Comparison of ENCODE assay signal across 11 cellular contexts in the genomic region with DNA sequence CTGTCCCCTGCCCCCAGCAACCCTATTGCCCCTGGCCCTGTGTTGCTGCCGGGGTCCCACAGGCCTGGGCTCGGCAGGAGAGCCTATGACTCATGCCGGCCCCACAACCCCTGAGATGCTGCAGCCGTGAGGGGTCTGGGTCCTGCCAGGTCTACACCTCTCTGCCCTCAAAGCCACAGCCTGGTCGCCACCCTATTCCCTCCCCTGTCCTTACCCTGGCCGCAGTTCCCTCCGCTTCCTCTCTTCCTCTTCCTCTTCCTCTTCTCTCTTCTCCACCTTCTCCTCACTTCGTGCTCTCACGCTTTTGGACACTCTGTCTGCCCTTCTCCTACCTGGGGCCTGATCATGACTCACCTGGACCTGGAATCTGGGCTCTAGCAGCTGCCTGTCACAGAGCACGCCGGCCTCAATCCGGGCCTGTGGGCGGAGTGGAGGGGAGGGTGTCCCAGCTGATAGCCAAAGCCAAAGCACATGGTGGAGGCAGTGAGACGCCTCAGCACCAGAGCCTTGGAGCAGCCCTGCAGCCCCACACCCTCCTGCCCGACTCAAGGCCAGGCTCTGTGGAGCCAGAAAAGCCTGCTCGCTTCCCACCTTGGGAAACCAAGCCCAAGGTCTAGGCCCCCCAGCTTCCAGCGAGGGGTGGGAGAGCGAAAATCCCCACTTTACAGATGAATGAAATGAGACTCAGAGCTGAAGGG. TPM values are rescaled to one million over a fixed set of nuclear protein-coding genes. Genes with fewer than 3 reads are reported as not detected.
A peak's percentile ranks its signal among the peaks of the same experiment; 100 is the strongest.
DNase-seq lines count a peak whose midpoint lies in the region; ATAC-seq and TF ChIP-seq lines count a peak whose summit lies in the region.
"Had no signal": no experiment of that assay in that cellular context is flagged by ENCODE, and none has a peak within 500 bp of the region (broad histone marks: within the 10 kb centered on the region; RNA-seq: fewer than 3 reads in every experiment).

No MANE protein-coding gene starts in this region.

- H3K27me3 Mint-ChIP-seq in Caco-2 (ENCODE audit: insufficient read depth, unreplicated experiment) = no peaks in the 10 kb centered on the region
- peaks cover under 1% of the 10 kb centered on the region for H3K27me3 Mint-ChIP-seq in neural progenitor cell (ENCODE audit: insufficient read depth, low read depth)

- CTCF ChIA-PET in Caco-2 (lab: Charles Lee) = interaction anchor here (0.6 to 1.1 kb wide), 2 partner anchors 9 to 16 kb away, joined by 4 read pairs; no protein-coding TSS in a partner anchor
- CTCF ChIA-PET in PC-3 (lab: Charles Lee) = no interaction called here

- POLR2A ChIA-PET in Caco-2 (lab: Charles Lee) (interaction anchor here (0.9 kb wide), 1 partner anchor 24 kb away, joined by 4 read pairs; no protein-coding TSS in a partner anchor), PC-3 (lab: Charles Lee; ENCODE audit: unreplicated experiment) (no interaction called here)

- no peaks in the 10 kb centered on the region for H3F3A ChIP-seq in PC-3 (ENCODE audit: low read length, unreplicated experiment)
- H3F3A ChIP-seq in neural progenitor cell (ENCODE audit: low read depth) = peaks cover 8% of the 10 kb centered on the region

- H3K9me3 ChIP-seq in Caco-2 (no peaks in the 10 kb centered on the region), PC-3 (ENCODE audit: low read length) (no peaks in the 10 kb centered on the region), neural progenitor cell (ENCODE audit: low read depth) (no peaks in the 10 kb centered on the region), prostate gland (no peaks in the 10 kb centered on the region)

- peak overlapping the region; percentile 65 for H3K4me3 Mint-ChIP-seq in Caco-2 (ENCODE audit: unreplicated experiment)
- H3K4me3 Mint-ChIP-seq in neural progenitor cell = no peak overlapping the region

- TF ChIP-seq CTCF in Caco-2 (IDR thresholded peaks at IDR 0.05; ENCODE audit: insufficient read depth in 1 of 2, low read depth in 1 of 2, low read length in 1 of 2, severe bottlenecking in 1 of 2, unreplicated experiment in 1 of 2) (no peak), PC-3 (conservative IDR thresholded peaks at IDR 0.05; ENCODE audit: low read depth, low read length) (no peak), fibroblast of mammary gland (conservative IDR thresholded peaks at IDR 0.05; ENCODE audit: control insufficient read depth, insufficient read depth, low read depth, low read length) (no peak), neural progenitor cell (IDR thresholded peaks at IDR 0.05) (no peak), prostate gland (IDR thresholded peaks at IDR 0.05) (no peak)

- H3K4me1 Mint-ChIP-seq in Caco-2 (ENCODE audit: low read depth, unreplicated experiment) (peaks cover 44% of the 10 kb centered on the region), neural progenitor cell (peaks cover 31% of the 10 kb centered on the region)

- H3K9ac ChIP-seq in PC-3 (ENCODE audit: low read length) (no peak overlapping the region), neural progenitor cell (no peak overlapping the region)

- ATAC-seq in PC-3 (peak; percentile 31), HG02571 (IDR thresholded peaks at IDR 0.05; ENCODE audit: unreplicated experiment) (no peak)

- peak overlapping the region; percentile 92 for H3K27ac Mint-ChIP-seq in Caco-2 (ENCODE audit: unreplicated experiment)
- H3K27ac Mint-ChIP-seq in neural progenitor cell = peak overlapping the region; percentile 39

- no peaks in the 10 kb centered on the region for H3K27me3 ChIP-seq in Caco-2 (replicated peaks; ENCODE audit: control insufficient read depth, insufficient read depth, low read length)
- H3K27me3 ChIP-seq in PC-3 (ENCODE audit: low read length) = no peaks in the 10 kb centered on the region
- H3K27me3 ChIP-seq in neural progenitor cell = no peaks in the 10 kb centered on the region
- peaks cover 2% of the 10 kb centered on the region for H3K27me3 ChIP-seq in prostate gland (replicated peaks; ENCODE audit: insufficient read depth)

- peaks cover 54% of the 10 kb centered on the region for H3K4me1 ChIP-seq in Caco-2
- H3K4me1 ChIP-seq in PC-3 (ENCODE audit: insufficient read depth, low read length) = peaks cover 16% of the 10 kb centered on the region
- peaks cover 22% of the 10 kb centered on the region for H3K4me1 ChIP-seq in neural progenitor cell
- H3K4me1 ChIP-seq in prostate gland (replicated peaks) = no peaks in the 10 kb centered on the region

- H3K4me2 ChIP-seq in PC-3 (ENCODE audit: low read length) = no peak overlapping the region
- H3K4me2 ChIP-seq in neural progenitor cell = no peak overlapping the region

- H3K9me3 Mint-ChIP-seq in Caco-2 (ENCODE audit: unreplicated experiment) (no peaks in the 10 kb centered on the region), neural progenitor cell (no peaks in the 10 kb centered on the region)

- DNase-seq in Caco-2 (peak; percentile 81 to 82), PC-3 (peak; percentile 53), fibroblast of mammary gland (ENCODE audit: low read depth) (peak; percentile 65), neural progenitor cell (ENCODE audit: low spot score) (no peak), germinal center (ENCODE audit: low spot score) (no peak), prostate gland (ENCODE audit: low spot score) (no peak), HT-29 (ENCODE audit: low spot score) (no peak)
- DNase-seq: cerebellar nuclear complex, COR-L47, NCI-H526 treated with DMSO at 0.1 percent for 48 hours had no signal

- BruUV-seq in Caco-2 (replicated peaks; lab: Mats Ljungman, UMichigan) = no TSS peak
- no TSS peak for BruUV-seq in PC-3 (replicated peaks; lab: Mats Ljungman, UMichigan)

- no peaks in the 10 kb centered on the region for H3K79me2 ChIP-seq in PC-3 (ENCODE audit: low read length)
- H3K79me2 ChIP-seq in neural progenitor cell (ENCODE audit: low read depth) = no peaks in the 10 kb centered on the region

- no peak for TF ChIP-seq POLR2A in prostate gland (IDR thresholded peaks at IDR 0.05)

- H3K36me3 Mint-ChIP-seq in Caco-2 (ENCODE audit: insufficient read depth, unreplicated experiment) (peaks cover 6% of the 10 kb centered on the region), neural progenitor cell (no peaks in the 10 kb centered on the region)

- H3K27ac ChIP-seq in PC-3 (ENCODE audit: low read length) (peak overlapping the region; percentile 24; the same call in 1 of the 2 replicates), neural progenitor cell (no peak overlapping the region), prostate gland (no peak overlapping the region)

- no peaks in the 10 kb centered on the region for H3K9me2 ChIP-seq in PC-3 (replicated peaks; ENCODE audit: low read length)

- no peaks in the 10 kb centered on the region for H3K36me3 ChIP-seq in Caco-2 (ENCODE audit: control insufficient read depth, insufficient read depth, low read length)
- no peaks in the 10 kb centered on the region for H3K36me3 ChIP-seq in PC-3 (ENCODE audit: low read depth, low read length)
- H3K36me3 ChIP-seq in neural progenitor cell = no peaks in the 10 kb centered on the region
- H3K36me3 ChIP-seq in prostate gland = no peaks in the 10 kb centered on the region

- 56% methylated on average over 17 of the region's 18 CpGs for WGBS in prostate gland

- no peak overlapping the region for H2AFZ ChIP-seq in PC-3 (ENCODE audit: low read length)
- no peak overlapping the region for H2AFZ ChIP-seq in neural progenitor cell (replicated peaks)

- intact Hi-C loops in Caco-2 (cut with micrococcal nuclease; ENCODE audit: unreplicated experiment) = loop anchor here (2.0 to 5.0 kb wide), 2 partner anchors 22 to 56 kb away; no protein-coding TSS in a partner anchor
- intact Hi-C loops in PC-3 (cut with micrococcal nuclease) = no loop called here
- intact Hi-C loops in prostate gland (cut with DNase I) = no loop called here

- H4K20me1 ChIP-seq in PC-3 (ENCODE audit: low read length) = no peaks in the 10 kb centered on the region
- no peaks in the 10 kb centered on the region for H4K20me1 ChIP-seq in neural progenitor cell (ENCODE audit: low read depth)

- H3K4me3 ChIP-seq in Caco-2 (ENCODE audit: low read depth, low read length) (no peak overlapping the region), PC-3 (ENCODE audit: low read length) (no peak overlapping the region), fibroblast of mammary gland (ENCODE audit: control insufficient read depth, low read depth, low read length) (no peak overlapping the region), neural progenitor cell (no peak overlapping the region), prostate gland (no peak overlapping the region)

RNA-seq across cellular contexts. Expression of a gene that starts 26.8 kb away (rescaled TPM):
- total RNA-seq in Caco-2 (2022) (5.8 and 8.2 TPM in 2 replicates), PC-3 (2014; rRNA removed) (not detected in 2 replicates), neural progenitor cell (ENCODE audit: low replicate concordance) (not detected in 2 replicates), prostate gland (10 to 100 TPM; 11.0 to 36.4 TPM)
- not detected in 2 replicates for total RNA-seq in HT-29 (2014; rRNA removed; shearing (Covaris generic))

RNA-seq across cellular contexts. Expression of a gene that starts 42.4 kb away (rescaled TPM):
- 5.9 and 7.2 TPM in 2 replicates for total RNA-seq in Caco-2 (2022)
- total RNA-seq in PC-3 (2014; rRNA removed) = 0.12 and 0.66 TPM in 2 replicates
- 8.9 and 16.6 TPM in 2 replicates for total RNA-seq in neural progenitor cell (ENCODE audit: low replicate concordance)
- 100 to 1,000 TPM in 1 of 2 donors, 10 to 100 TPM in 1; 14.5 to 161 TPM for total RNA-seq in prostate gland
- total RNA-seq in HT-29 (2014; rRNA removed; shearing (Covaris generic)) = 1.1 TPM in 1 of 2 replicates, not detected in the other

RNA-seq across cellular contexts. Expression of a gene that starts 53.4 kb away (rescaled TPM):
- total RNA-seq in Caco-2 (2022) (0.29 and 0.65 TPM in 2 replicates), PC-3 (2014; rRNA removed) (not detected in 2 replicates), neural progenitor cell (ENCODE audit: low replicate concordance) (not detected in 2 replicates), prostate gland (1 to 10 TPM in 1 of 2 donors, not detected in 1; 3.2 TPM)
- 3.9 and 6.6 TPM in 2 replicates for total RNA-seq in HT-29 (2014; rRNA removed; shearing (Covaris generic))

Comparison
In these comparisons a context has a peak if more than half of its experiments do, and no peak if none do; other contexts are left out.
1. DNase-seq: peak in Caco-2 (2 of 2), PC-3 (single experiment) and fibroblast of mammary gland (single experiment); none in neural progenitor cell (single experiment), germinal center (single experiment), prostate gland (single experiment) and HT-29 (single experiment).